ENCODE assay signal across 8 cellular contexts in genomic region chr6:118187568-118188164, GRCh38.
DNase-seq lines count a peak whose midpoint lies in the region; ATAC-seq and TF ChIP-seq lines count a peak whose summit lies in the region.

No MANE protein-coding gene starts in this region.

- POLR2A ChIA-PET in HEK293 (lab: Yijun Ruan, JAX), result no interaction called here

- no peaks in the 10 kb centered on the region for H3K9me3 ChIP-seq in HEK293 (ENCODE audit: control insufficient read depth, insufficient read depth, low read depth, low read length)

- no peaks in the 10 kb centered on the region for H3K27me3 Mint-ChIP-seq in progenitor cell of endocrine pancreas

- CTCF ChIA-PET in HEK293 (lab: Yijun Ruan, JAX), result interaction anchor here (0.6 to 0.7 kb wide), 3 partner anchors 68 to 666 kb away, joined by 3 read pairs; no protein-coding TSS in a partner anchor

- DNase-seq in NCI-H69 (lab: John Stamatoyannopoulos, UW), result peak; percentile 26
- DNase-seq in hepatic stellate cell (ENCODE audit: low spot score), result peak; percentile 3
- DNase-seq in NCI-H1417 (lab: John Stamatoyannopoulos, UW), result no peak
- DNase-seq in HuH-7 (ENCODE audit: low spot score), result no peak
- DNase-seq in GM10266 (ENCODE audit: extremely low spot score), result no peak
- DNase-seq in progenitor cell of endocrine pancreas (ENCODE audit: low spot score, unreplicated experiment), result no peak

- peaks cover 26% of the 10 kb centered on the region for H3K4me1 ChIP-seq in HEK293 (ENCODE audit: control insufficient read depth, insufficient read depth, low read length)

- no peak overlapping the region for H3K4me3 Mint-ChIP-seq in progenitor cell of endocrine pancreas (ENCODE audit: low read depth)

- H3K36me3 ChIP-seq in HEK293 (ENCODE audit: control insufficient read depth in 2 of 2, insufficient read depth in 1 of 2, low read length in 2 of 2), result no peaks in the 10 kb centered on the region

- no peak overlapping the region for H3K27ac Mint-ChIP-seq in progenitor cell of endocrine pancreas

- H3K4me3 ChIP-seq in HEK293 (ENCODE audit: low read depth, low read length), result no peak overlapping the region

- TF ChIP-seq CTCF in HEK293 (tag by site-specific recombination; IDR thresholded peaks at IDR 0.05) (no peak), GM10266 (IDR thresholded peaks at IDR 0.05; ENCODE audit: control insufficient read depth, insufficient read depth, low read depth, missing control alignments) (no peak), progenitor cell of endocrine pancreas (IDR thresholded peaks at IDR 0.05; ENCODE audit: unreplicated experiment) (no peak)

- H3K27ac ChIP-seq in HEK293 (ENCODE audit: extremely low read depth, low read depth, low read length), result no peak overlapping the region

- no peaks in the 10 kb centered on the region for H3K36me3 Mint-ChIP-seq in progenitor cell of endocrine pancreas (ENCODE audit: insufficient read depth)

- H3K9me3 Mint-ChIP-seq in progenitor cell of endocrine pancreas (ENCODE audit: low read depth), result no peaks in the 10 kb centered on the region

- peak; percentile 48 for ATAC-seq in GM18517 (IDR thresholded peaks at IDR 0.05; ENCODE audit: unreplicated experiment)

- no peaks in the 10 kb centered on the region for H3K4me1 Mint-ChIP-seq in progenitor cell of endocrine pancreas (ENCODE audit: low read depth)

TF ChIP-seq in HEK293, 187 proteins besides CTCF, POLR2A, EP300 and RAD21:
- TF ChIP-seq ZNF335 (tag by site-specific recombination; conservative IDR thresholded peaks at IDR 0.05) (0 out of 2 replicates have a peak, but pooled peaks have one; percentile 23), KLF1 (tag by site-specific recombination; IDR thresholded peaks at IDR 0.05) (no peak), ZNF148 (tag by site-specific recombination; IDR thresholded peaks at IDR 0.05; ENCODE audit: borderline replicate concordance) (no peak), ZFHX2 (tag by site-specific recombination; conservative IDR thresholded peaks at IDR 0.05) (peak; percentile 52), ZNF23 (tag by site-specific recombination; IDR thresholded peaks at IDR 0.05; ENCODE audit: borderline replicate concordance) (no peak), PRDM6 (tag by site-specific recombination; IDR thresholded peaks at IDR 0.05) (0 out of 2 replicates have a peak, but pooled peaks have one; percentile 22), ZBTB17 (tag by site-specific recombination; IDR thresholded peaks at IDR 0.05) (no peak), SP2 (tag by site-specific recombination; IDR thresholded peaks at IDR 0.05) (no peak)

Comparison
In these comparisons a context has a peak if more than half of its experiments do, and no peak if none do; other contexts are left out.
1. DNase-seq: peak in NCI-H69 (single experiment) and hepatic stellate cell (single experiment); none in NCI-H1417 (0 of 3), HuH-7 (single experiment), GM10266 (single experiment) and progenitor cell of endocrine pancreas (single experiment).